ENCODE assay signal across 9 cellular contexts in the genomic region with DNA sequence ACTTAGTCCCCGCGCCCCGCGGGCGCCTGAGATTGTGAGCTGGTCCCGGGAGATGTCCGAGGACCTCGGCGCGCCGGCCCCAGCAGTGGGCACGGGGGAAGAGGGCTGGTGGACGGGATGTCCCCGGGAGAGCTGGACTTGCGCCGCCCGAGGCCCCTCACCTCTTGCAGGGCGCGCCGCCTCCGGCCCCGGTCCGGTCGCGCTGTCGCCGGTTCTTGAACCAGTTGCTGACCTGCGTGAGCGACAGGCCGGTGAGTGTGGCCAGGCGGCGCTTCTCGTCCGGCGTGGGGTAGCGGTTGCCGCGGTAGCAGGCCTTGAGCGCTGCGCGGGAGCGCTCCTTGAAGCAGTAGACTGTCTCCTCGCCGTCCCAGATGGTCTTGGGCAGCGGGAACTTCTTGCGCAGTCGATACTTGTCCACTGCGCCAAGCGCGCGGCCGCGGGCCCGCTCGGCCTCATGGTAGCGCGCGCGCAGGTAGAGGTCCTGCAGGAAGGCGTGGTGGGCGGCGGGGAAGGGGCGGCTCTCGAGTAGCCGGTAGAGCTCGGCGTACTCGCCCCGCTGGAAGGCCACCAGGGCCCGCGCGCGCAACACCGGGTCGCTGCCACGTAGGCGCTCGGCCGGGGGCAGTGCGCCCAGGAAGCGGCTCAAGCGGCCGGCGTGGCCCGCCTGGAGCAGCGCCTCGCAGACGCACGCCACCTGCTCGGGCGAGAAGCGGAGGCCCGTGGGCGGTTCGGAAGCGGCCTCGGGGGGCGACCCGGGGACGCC. TPM values are rescaled to one million over a fixed set of nuclear protein-coding genes. Genes with fewer than 3 reads are reported as not detected.
DNase-seq lines count a peak whose midpoint lies in the region; ATAC-seq, FAIRE-seq and TF ChIP-seq lines count a peak whose summit lies in the region.
"Had no signal": no experiment of that assay in that cellular context is flagged by ENCODE, and none has a peak within 500 bp of the region (broad histone marks: within the 10 kb centered on the region; RNA-seq: fewer than 3 reads in every experiment).

No MANE protein-coding gene starts in this region.

- TSS peak; percentile 56 for BruUV-seq in K562 (replicated peaks; lab: Mats Ljungman, UMichigan)

- no peaks in the 10 kb centered on the region for H3K27me3 ChIP-seq in K562 (ENCODE audit: control insufficient read depth in 2 of 2, insufficient read depth in 2 of 2, low read length in 2 of 2)
- H3K27me3 ChIP-seq in skeletal muscle satellite cell (ENCODE audit: control insufficient read depth, insufficient read depth, low read length): peaks cover 3% of the 10 kb centered on the region

- peak; percentile 52; the same call in 1 of the 2 replicates for TF ChIP-seq POLR2A in K562 (conservative IDR thresholded peaks at IDR 0.05)

- H3K9me1 ChIP-seq in K562 (ENCODE audit: control insufficient read depth, insufficient read depth, low read length): no peaks in the 10 kb centered on the region

- FAIRE-seq in K562 (lab: Jason Lieb, UNC): peak; percentile 26

- POLR2A ChIA-PET in K562 (lab: Yijun Ruan, JAX): interaction anchor here (0.6 to 5.9 kb wide), 8 partner anchors 11 to 364 kb away, joined by 3 to 70 read pairs (median 4); a partner anchor contains a TSS

- H3K4me3 ChIP-seq in K562: peak overlapping the region; percentile 56
- peak overlapping the region; percentile 91 for H3K4me3 ChIP-seq in iPS-18c (ENCODE audit: insufficient read depth, low read depth, low read length)
- peak overlapping the region; percentile 77 for H3K4me3 ChIP-seq in skeletal muscle satellite cell (ENCODE audit: low read length)

- ATAC-seq in K562 (peak; percentile 2), HG03280 (IDR thresholded peaks at IDR 0.05; ENCODE audit: unreplicated experiment) (no peak), GM18502 (IDR thresholded peaks at IDR 0.05; ENCODE audit: poor library complexity, unreplicated experiment) (no peak)

- CTCF ChIA-PET in K562 (lab: Yijun Ruan, JAX; ENCODE audit: low intra/inter-chr PET ratio): interaction anchor here (0.6 kb wide), 1 partner anchor 118 kb away, joined by 3 read pairs; a partner anchor contains a TSS

- TF ChIP-seq CTCF in K562 (IDR thresholded peaks at IDR 0.05 in 2 of 3, conservative IDR thresholded peaks at IDR 0.05 in 1 of 3; ENCODE audit: insufficient read depth in 2 of 3, low read depth in 1 of 3, low read length in 3 of 3): no peak

- H3K9ac ChIP-seq in K562 (ENCODE audit: insufficient read depth in 1 of 2, low read depth in 2 of 2, low read length in 2 of 2) (peak overlapping the region; percentile 69 to 98), skeletal muscle satellite cell (ENCODE audit: low read depth, low read length) (peak overlapping the region; percentile 82)

- WGBS in K562 (ENCODE audit: insufficient coverage, low coverage, missing lambda C conversion rate): under 1% methylated on average over 44 of the region's 100 CpGs

- H3K4me1 ChIP-seq in K562 (replicated peaks in 1 of 2; ENCODE audit: control insufficient read depth in 2 of 2, insufficient read depth in 2 of 2, low read length in 2 of 2): peaks cover 10 to 89% of the 10 kb centered on the region in 2 experiments; a peak in 4 of 5 replicates
- H3K4me1 ChIP-seq in skeletal muscle satellite cell (ENCODE audit: control insufficient read depth, insufficient read depth, low read length): peaks cover 26% of the 10 kb centered on the region

- peak; percentile 32 for DNase-seq in activated CD4-positive, alpha-beta T cell treated with anti-CD3 and anti-CD28 coated beads for 48 hours
- DNase-seq in activated CD4-positive, alpha-beta T cell treated with anti-CD3 and anti-CD28 coated beads, Interleukin-2, amount 50 U/mL, for 4 hours: no peak
- DNase-seq in NCI-H226 (peak; percentile 63), K562 (ENCODE audit: extremely low read depth in 1 of 4, low spot score in 3 of 4) (peak; percentile 41 to 80 (median 66))

- in situ Hi-C loops in K562 (cut with MboI): no loop called here

- peaks cover 17% of the 10 kb centered on the region; the same call in 2 of the 3 replicates for H3K79me2 ChIP-seq in K562 (ENCODE audit: control insufficient read depth, insufficient read depth, low read length)

- H3K27ac ChIP-seq in K562 (ENCODE audit: extremely low read depth, low read depth, low read length): peak overlapping the region; percentile 77

- no peak for TF ChIP-seq RAD21 in K562 (CRISPR knock-in tag; conservative IDR thresholded peaks at IDR 0.05 in 1 of 2, IDR thresholded peaks at IDR 0.05 in 1 of 2)

- peak overlapping the region; percentile 87 for H2AFZ ChIP-seq in K562 (ENCODE audit: low read depth, low read length)

- intact Hi-C loops in K562 (cut with micrococcal nuclease): no loop called here

- H4K20me1 ChIP-seq in K562 (replicated peaks; ENCODE audit: control insufficient read depth, insufficient read depth, low read length): no peaks in the 10 kb centered on the region

- peak overlapping the region; percentile 88 for H3K4me2 ChIP-seq in K562 (ENCODE audit: insufficient read depth, low read length)
- peak overlapping the region; percentile 96 for H3K4me2 ChIP-seq in skeletal muscle satellite cell (ENCODE audit: low read length)

- H3K36me3 ChIP-seq in K562 (ENCODE audit: control insufficient read depth, insufficient read depth, low read length): peaks cover 4% of the 10 kb centered on the region; the same call in 1 of the 3 replicates
- H3K36me3 ChIP-seq in skeletal muscle satellite cell (ENCODE audit: insufficient read depth, low read length): no peaks in the 10 kb centered on the region

- no peak for TF ChIP-seq EP300 in K562 (IDR thresholded peaks at IDR 0.05; ENCODE audit: low read length)

- no peaks in the 10 kb centered on the region for H3K9me3 ChIP-seq in K562 (replicated peaks; ENCODE audit: control insufficient read depth, insufficient read depth, low read depth, low read length)
- H3K9me3 ChIP-seq in iPS-18c (ENCODE audit: control insufficient read depth, insufficient read depth, low read length): peaks cover 2% of the 10 kb centered on the region
- H3K9me3 ChIP-seq in skeletal muscle satellite cell (replicated peaks; ENCODE audit: low read length): no peaks in the 10 kb centered on the region

RNA-seq across cellular contexts. Expression of a gene that starts 1.0 kb away (rescaled TPM):
- 4.2 and 17.4 TPM in 2 replicates for total RNA-seq in K562 (2011; cell fraction: chromatin; rRNA removed; ENCODE audit: low replicate concordance)
- total RNA-seq in K562 (2011; cell fraction: nucleolus; rRNA removed): 13.7 and 19.0 TPM in 2 replicates
- 6.2 and 8.5 TPM in 2 replicates for total RNA-seq in K562 (2011; cell fraction: nucleoplasm; rRNA removed)
- total RNA-seq in K562 (2014; rRNA removed) (7.9 and 9.0 TPM in 2 replicates), K562 (2014; rRNA removed; fragmentation: Illumina TruSeq; extraction: Trizol) (1.0 and 1.4 TPM in 2 replicates), K562 (2015; rRNA removed; fragmentation: Illumina TruSeq; extraction: Trizol) (4.2 and 5.0 TPM in 2 replicates), K562 (2021) (15.2 and 17.2 TPM in 2 replicates)
- polyA plus RNA-seq in K562 (2011; rRNA removed) (2.5 and 6.1 TPM in 2 replicates), K562 (2014; fragmentation: Illumina TruSeq; extraction: Trizol) (7.4 and 12.5 TPM in 2 replicates), K562 (2014; fragmentation: Nextera tagmentation; extraction: Ambion mirVana) (not detected), K562 (2014; rRNA removed) (9.7 and 10.2 TPM in 2 replicates)
- 5.6 and 11.7 TPM in 2 replicates for polyA plus RNA-seq in K562 (2011; cell fraction: cytosol; rRNA removed)
- polyA plus RNA-seq in K562 (2011; cell fraction: nucleus; rRNA removed): 22.2 and 28.1 TPM in 2 replicates
- 5.5 and 16.8 TPM in 2 replicates for polyA plus RNA-seq in K562 (2012)
- 0.74 and 0.93 TPM in 2 replicates for polyA minus RNA-seq in K562 (2011; rRNA and poly(A)+ RNA removed)
- 4.6 and 7.9 TPM in 2 replicates for polyA minus RNA-seq in K562 (2011; cell fraction: cytosol; rRNA and poly(A)+ RNA removed)
- 7.8 and 10.1 TPM in 2 replicates for polyA minus RNA-seq in K562 (2011; cell fraction: nucleus; rRNA and poly(A)+ RNA removed)
- 8.1 TPM in 2 replicates for total RNA-seq in skeletal muscle satellite cell (2012; rRNA removed)

RNA-seq across cellular contexts. Expression of a gene that starts 14.2 kb away (rescaled TPM):
- total RNA-seq in K562 (2011; cell fraction: chromatin; rRNA removed; ENCODE audit: low replicate concordance): 108 and 213 TPM in 2 replicates
- 94.9 and 106 TPM in 2 replicates for total RNA-seq in K562 (2011; cell fraction: nucleolus; rRNA removed)
- 85.3 and 105 TPM in 2 replicates for total RNA-seq in K562 (2011; cell fraction: nucleoplasm; rRNA removed)
- total RNA-seq in K562 (2014; rRNA removed) (7.7 and 10.9 TPM in 2 replicates), K562 (2014; rRNA removed; fragmentation: Illumina TruSeq; extraction: Trizol) (2.3 and 2.8 TPM in 2 replicates), K562 (2015; rRNA removed; fragmentation: Illumina TruSeq; extraction: Trizol) (7.3 and 8.8 TPM in 2 replicates), K562 (2021) (22.7 and 26.5 TPM in 2 replicates)
- polyA plus RNA-seq in K562 (2011; rRNA removed) (7.0 and 11.2 TPM in 2 replicates), K562 (2014; fragmentation: Illumina TruSeq; extraction: Trizol) (8.0 and 9.1 TPM in 2 replicates), K562 (2014; fragmentation: Nextera tagmentation; extraction: Ambion mirVana) (under 1 TPM; 0.24 to 0.63 TPM), K562 (2014; rRNA removed) (19.1 and 31.3 TPM in 2 replicates)
- polyA plus RNA-seq in K562 (2011; cell fraction: cytosol; rRNA removed): 8.7 and 21.2 TPM in 2 replicates
- 75.5 and 114 TPM in 2 replicates for polyA plus RNA-seq in K562 (2011; cell fraction: nucleus; rRNA removed)
- polyA plus RNA-seq in K562 (2012): 23.7 and 50.9 TPM in 2 replicates
- polyA minus RNA-seq in K562 (2011; rRNA and poly(A)+ RNA removed): 6.7 and 13.0 TPM in 2 replicates
- 5.6 and 7.0 TPM in 2 replicates for polyA minus RNA-seq in K562 (2011; cell fraction: cytosol; rRNA and poly(A)+ RNA removed)
- 16.8 and 17.1 TPM in 2 replicates for polyA minus RNA-seq in K562 (2011; cell fraction: nucleus; rRNA and poly(A)+ RNA removed)
- total RNA-seq in skeletal muscle satellite cell (2012; rRNA removed): 16.0 and 22.3 TPM in 2 replicates

RNA-seq across cellular contexts. Expression of a gene that starts 24.6 kb away (rescaled TPM):
- 93.8 and 251 TPM in 2 replicates for total RNA-seq in K562 (2011; cell fraction: chromatin; rRNA removed; ENCODE audit: low replicate concordance)
- 136 and 149 TPM in 2 replicates for total RNA-seq in K562 (2011; cell fraction: nucleolus; rRNA removed)
- 124 and 146 TPM in 2 replicates for total RNA-seq in K562 (2011; cell fraction: nucleoplasm; rRNA removed)
- total RNA-seq in K562 (2014; rRNA removed): 30.5 and 38.4 TPM in 2 replicates
- total RNA-seq in K562 (2014; rRNA removed; fragmentation: Illumina TruSeq; extraction: Trizol): 18.1 and 20.0 TPM in 2 replicates
- 19.0 and 20.7 TPM in 2 replicates for total RNA-seq in K562 (2015; rRNA removed; fragmentation: Illumina TruSeq; extraction: Trizol)
- total RNA-seq in K562 (2021): 51.3 and 54.6 TPM in 2 replicates
- 15.6 and 22.6 TPM in 2 replicates for polyA plus RNA-seq in K562 (2011; rRNA removed)
- polyA plus RNA-seq in K562 (2011; cell fraction: cytosol; rRNA removed): 23.6 and 33.0 TPM in 2 replicates
- 46.4 and 68.1 TPM in 2 replicates for polyA plus RNA-seq in K562 (2011; cell fraction: nucleus; rRNA removed)
- polyA plus RNA-seq in K562 (2012): 28.7 and 29.1 TPM in 2 replicates
- 15.4 and 18.7 TPM in 2 replicates for polyA plus RNA-seq in K562 (2014; fragmentation: Illumina TruSeq; extraction: Trizol)
- polyA plus RNA-seq in K562 (2014; fragmentation: Nextera tagmentation; extraction: Ambion mirVana): 1 to 10 TPM; 4.7 to 7.9 TPM
- polyA plus RNA-seq in K562 (2014; rRNA removed): 27.7 and 32.8 TPM in 2 replicates
- 21.1 and 23.5 TPM in 2 replicates for polyA minus RNA-seq in K562 (2011; rRNA and poly(A)+ RNA removed)
- polyA minus RNA-seq in K562 (2011; cell fraction: cytosol; rRNA and poly(A)+ RNA removed): 22.7 and 27.3 TPM in 2 replicates
- polyA minus RNA-seq in K562 (2011; cell fraction: nucleus; rRNA and poly(A)+ RNA removed): 38.4 and 45.5 TPM in 2 replicates
- total RNA-seq in skeletal muscle satellite cell (2012; rRNA removed): 30.8 and 33.0 TPM in 2 replicates

RNA-seq across cellular contexts. Expression of a gene that starts 34.8 kb away (rescaled TPM):
- total RNA-seq in K562 (2011; cell fraction: chromatin; rRNA removed; ENCODE audit: low replicate concordance): 0.48 and 1.4 TPM in 2 replicates
- total RNA-seq in K562 (2011; cell fraction: nucleolus; rRNA removed): 0.66 and 0.67 TPM in 2 replicates
- 0.37 and 0.76 TPM in 2 replicates for total RNA-seq in K562 (2011; cell fraction: nucleoplasm; rRNA removed)
- total RNA-seq in K562 (2014; rRNA removed) (1.6 and 2.4 TPM in 2 replicates), K562 (2014; rRNA removed; fragmentation: Illumina TruSeq; extraction: Trizol) (0.64 and 0.76 TPM in 2 replicates), K562 (2015; rRNA removed; fragmentation: Illumina TruSeq; extraction: Trizol) (0.51 and 0.64 TPM in 2 replicates), K562 (2021) (1.5 and 2.0 TPM in 2 replicates)
- polyA plus RNA-seq in K562 (2011; rRNA removed) (0.20 and 1.4 TPM in 2 replicates), K562 (2014; fragmentation: Illumina TruSeq; extraction: Trizol) (1.8 and 2.2 TPM in 2 replicates), K562 (2014; fragmentation: Nextera tagmentation; extraction: Ambion mirVana) (under 1 TPM; 0.06 to 0.07 TPM), K562 (2014; rRNA removed) (1.2 and 1.6 TPM in 2 replicates)
- 0.82 and 0.99 TPM in 2 replicates for polyA plus RNA-seq in K562 (2011; cell fraction: cytosol; rRNA removed)
- 0.51 and 0.86 TPM in 2 replicates for polyA plus RNA-seq in K562 (2011; cell fraction: nucleus; rRNA removed)
- polyA plus RNA-seq in K562 (2012): 1.8 and 3.2 TPM in 2 replicates
- polyA minus RNA-seq in K562 (2011; rRNA and poly(A)+ RNA removed): 0.21 and 0.54 TPM in 2 replicates
- 1.1 TPM in 1 of 2 replicates, not detected in the other for polyA minus RNA-seq in K562 (2011; cell fraction: cytosol; rRNA and poly(A)+ RNA removed)
- polyA minus RNA-seq in K562 (2011; cell fraction: nucleus; rRNA and poly(A)+ RNA removed): 0.13 and 1.1 TPM in 2 replicates
- under 0.01 and 0.25 TPM in 2 replicates for total RNA-seq in skeletal muscle satellite cell (2012; rRNA removed)
- total RNA-seq: pulmonary artery endothelial cell had no signal

RNA-seq across cellular contexts. Expression of a gene that starts 37.4 kb away (rescaled TPM):
- 16.6 and 30.3 TPM in 2 replicates for total RNA-seq in K562 (2011; cell fraction: chromatin; rRNA removed; ENCODE audit: low replicate concordance)
- 17.5 and 18.4 TPM in 2 replicates for total RNA-seq in K562 (2011; cell fraction: nucleolus; rRNA removed)
- total RNA-seq in K562 (2011; cell fraction: nucleoplasm; rRNA removed): 21.0 and 36.0 TPM in 2 replicates
- total RNA-seq in K562 (2014; rRNA removed) (13.2 and 18.5 TPM in 2 replicates), K562 (2014; rRNA removed; fragmentation: Illumina TruSeq; extraction: Trizol) (5.0 and 5.5 TPM in 2 replicates), K562 (2015; rRNA removed; fragmentation: Illumina TruSeq; extraction: Trizol) (7.9 and 8.3 TPM in 2 replicates), K562 (2021) (32.6 and 36.1 TPM in 2 replicates)
- polyA plus RNA-seq in K562 (2011; rRNA removed) (5.4 and 6.1 TPM in 2 replicates), K562 (2014; fragmentation: Illumina TruSeq; extraction: Trizol) (7.3 and 10.9 TPM in 2 replicates), K562 (2014; fragmentation: Nextera tagmentation; extraction: Ambion mirVana) (1 to 10 TPM; 1.5 to 4.0 TPM), K562 (2014; rRNA removed) (11.8 and 15.6 TPM in 2 replicates)
- polyA plus RNA-seq in K562 (2011; cell fraction: cytosol; rRNA removed): 10.2 and 11.6 TPM in 2 replicates
- 19.1 and 20.0 TPM in 2 replicates for polyA plus RNA-seq in K562 (2011; cell fraction: nucleus; rRNA removed)
- polyA plus RNA-seq in K562 (2012): 9.1 and 13.3 TPM in 2 replicates
- 3.9 and 4.7 TPM in 2 replicates for polyA minus RNA-seq in K562 (2011; rRNA and poly(A)+ RNA removed)
- 6.2 and 6.7 TPM in 2 replicates for polyA minus RNA-seq in K562 (2011; cell fraction: cytosol; rRNA and poly(A)+ RNA removed)
- polyA minus RNA-seq in K562 (2011; cell fraction: nucleus; rRNA and poly(A)+ RNA removed): 4.8 and 8.6 TPM in 2 replicates
- total RNA-seq in skeletal muscle satellite cell (2012; rRNA removed): 6.6 and 9.2 TPM in 2 replicates

Comparison
In these comparisons a context has a peak if more than half of its experiments do, and no peak if none do; other contexts are left out.
1. DNase-seq: peak in activated CD4-positive, alpha-beta T cell treated with anti-CD3 and anti-CD28 coated beads for 48 hours (single experiment), NCI-H226 (single experiment) and K562 (4 of 4); none in activated CD4-positive, alpha-beta T cell treated with anti-CD3 and anti-CD28 coated beads, Interleukin-2, amount 50 U/mL, for 4 hours (0 of 2).
2. Peak in every context shown above with its lines, with median percentiles within 50 percentile points of each other: H3K4me3 ChIP-seq.